In the genomic region with DNA sequence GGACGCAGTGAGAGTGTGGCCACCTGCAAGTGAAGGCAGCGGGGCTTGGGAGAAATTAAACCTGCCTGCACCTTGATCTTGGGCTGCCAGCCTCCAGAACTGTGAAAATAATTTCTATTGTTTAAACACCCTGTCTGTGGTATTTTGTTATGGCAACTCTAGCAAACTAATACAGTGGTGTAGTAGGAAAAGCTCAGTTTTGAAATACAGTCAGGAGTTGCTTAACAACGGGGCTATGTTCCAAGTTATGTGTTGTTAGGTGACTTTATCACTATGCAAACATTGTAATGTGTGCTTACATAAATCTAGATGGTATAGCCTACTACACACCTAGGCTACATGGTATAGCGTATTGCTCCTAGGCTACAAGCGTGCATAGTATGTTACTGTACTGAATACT, we compare ENCODE assay signal across 14 cellular contexts.
DNase-seq lines count a peak whose midpoint lies in the region; ATAC-seq and TF ChIP-seq lines count a peak whose summit lies in the region.
"Had no signal": no experiment of that assay in that cellular context is flagged by ENCODE, and none has a peak within 500 bp of the region (broad histone marks: within the 10 kb centered on the region; RNA-seq: fewer than 3 reads in every experiment).

No MANE protein-coding gene starts in this region.

- H3K27ac Mint-ChIP-seq in chondrocyte (ENCODE audit: unreplicated experiment), result peak overlapping the region; percentile 99
- H3K27ac Mint-ChIP-seq: activated naive CD8-positive, alpha-beta T cell treated with anti-CD3 and anti-CD28 coated beads, Interleukin-2, amount 50 U/mL, for 24 hours; effector memory CD8-positive, alpha-beta T cell; stimulated activated memory B cell treated with anti-CD40 and anti-IgM and Interleukin-4, amounts not matched to agents 10 μg/mL and 1 μg/mL and 100 μg/mL, for 72 hours had no signal

- no peak overlapping the region for H3K27ac ChIP-seq in left lung

- peaks cover 82% of the 10 kb centered on the region for H3K4me1 Mint-ChIP-seq in chondrocyte (ENCODE audit: low read depth)
- H3K4me1 Mint-ChIP-seq: activated naive CD8-positive, alpha-beta T cell treated with anti-CD3 and anti-CD28 coated beads, Interleukin-2, amount 50 U/mL, for 24 hours; stimulated activated memory B cell treated with anti-CD40 and anti-IgM and Interleukin-4, amounts not matched to agents 10 μg/mL and 1 μg/mL and 100 μg/mL, for 72 hours had no signal

- DNase-seq in COLO668 (lab: John Stamatoyannopoulos, UW; ENCODE audit: unreplicated experiment), result peak; percentile 4
- DNase-seq in NCI-H748 treated with DMSO at 0.1 percent for 48 hours (lab: John Stamatoyannopoulos, UW), result peak; percentile 18
- DNase-seq in chondrocyte (ENCODE audit: low spot score), result no peak
- DNase-seq in left lung, result no peak
- DNase-seq in NCI-H345 treated with DMSO at 0.1 percent for 48 hours (lab: John Stamatoyannopoulos, UW; ENCODE audit: unreplicated experiment), result no peak
- DNase-seq in GM20000 (ENCODE audit: low spot score), result no peak
- DNase-seq: activated naive CD8-positive, alpha-beta T cell treated with anti-CD3 and anti-CD28 coated beads, Interleukin-2, amount 50 U/mL, for 24 hours; DND-41; effector memory CD8-positive, alpha-beta T cell; Right ventricle myocardium superior; stimulated activated CD4-positive, alpha-beta T cell treated with anti-CD3 and anti-CD28 coated beads, Interleukin-4, amount 100 ng/mL, for 1 hour had no signal

- peaks cover 1% of the 10 kb centered on the region for H3K36me3 Mint-ChIP-seq in chondrocyte (ENCODE audit: low read depth)
- H3K36me3 Mint-ChIP-seq: stimulated activated memory B cell treated with anti-CD40 and anti-IgM and Interleukin-4, amounts not matched to agents 10 μg/mL and 1 μg/mL and 100 μg/mL, for 72 hours had no signal

- H3K4me1 ChIP-seq in left lung, result no peaks in the 10 kb centered on the region

- ATAC-seq in left lung (peak; percentile 25), GM21786 (IDR thresholded peaks at IDR 0.05; ENCODE audit: unreplicated experiment) (no peak), HG02678 (IDR thresholded peaks at IDR 0.05; ENCODE audit: unreplicated experiment) (no peak)
- ATAC-seq: activated naive CD8-positive, alpha-beta T cell treated with anti-CD3 and anti-CD28 coated beads, Interleukin-2, amount 50 U/mL, for 24 hours; effector memory CD8-positive, alpha-beta T cell; stimulated activated memory B cell treated with anti-CD40 and anti-IgM and Interleukin-4, amounts not matched to agents 10 μg/mL and 1 μg/mL and 100 μg/mL, for 72 hours had no signal

- no peaks in the 10 kb centered on the region for H3K27me3 Mint-ChIP-seq in chondrocyte (ENCODE audit: low read depth)
- H3K27me3 Mint-ChIP-seq: activated naive CD8-positive, alpha-beta T cell treated with anti-CD3 and anti-CD28 coated beads, Interleukin-2, amount 50 U/mL, for 24 hours; stimulated activated memory B cell treated with anti-CD40 and anti-IgM and Interleukin-4, amounts not matched to agents 10 μg/mL and 1 μg/mL and 100 μg/mL, for 72 hours had no signal

- H3K9me3 ChIP-seq in left lung, result peaks cover 0 to 13% of the 10 kb centered on the region in 2 donors

- intact Hi-C loops in left lung (cut with DNase I), result no loop called here

- no peak overlapping the region for H3K4me3 ChIP-seq in left lung

- peaks cover 9% of the 10 kb centered on the region for H3K9me3 Mint-ChIP-seq in chondrocyte (ENCODE audit: low read depth)

- no peak overlapping the region for H3K4me3 Mint-ChIP-seq in chondrocyte (ENCODE audit: unreplicated experiment)
- H3K4me3 Mint-ChIP-seq: activated naive CD8-positive, alpha-beta T cell treated with anti-CD3 and anti-CD28 coated beads, Interleukin-2, amount 50 U/mL, for 24 hours; effector memory CD8-positive, alpha-beta T cell; stimulated activated memory B cell treated with anti-CD40 and anti-IgM and Interleukin-4, amounts not matched to agents 10 μg/mL and 1 μg/mL and 100 μg/mL, for 72 hours had no signal

- TF ChIP-seq CTCF in chondrocyte (IDR thresholded peaks at IDR 0.05), result no peak
- no peak for TF ChIP-seq CTCF in left lung (IDR thresholded peaks at IDR 0.05)
- no peak for TF ChIP-seq CTCF in GM20000 (IDR thresholded peaks at IDR 0.05; ENCODE audit: extremely low read depth, missing control alignments)

- H3K36me3 ChIP-seq in left lung, result no peaks in the 10 kb centered on the region

- no peaks in the 10 kb centered on the region for H3K27me3 ChIP-seq in left lung

Comparison
In these comparisons a context has a peak if more than half of its experiments do, and no peak if none do; other contexts are left out.
1. DNase-seq: peak in COLO668 (single experiment) and NCI-H748 treated with DMSO at 0.1 percent for 48 hours (single experiment); none in chondrocyte (single experiment), left lung (0 of 2), NCI-H345 treated with DMSO at 0.1 percent for 48 hours (single experiment) and GM20000 (single experiment).